Comparison of ENCODE assay signal across 17 cellular contexts in genomic region chr1:15550573-15550972, GRCh38. TPM values are rescaled to one million over a fixed set of nuclear protein-coding genes. Genes with fewer than 3 reads are reported as not detected.
A peak's percentile ranks its signal among the peaks of the same experiment; 100 is the strongest.
DNase-seq lines count a peak whose midpoint lies in the region; ATAC-seq and TF ChIP-seq lines count a peak whose summit lies in the region.
"Had no signal": no experiment of that assay in that cellular context is flagged by ENCODE, and none has a peak within 500 bp of the region (broad histone marks: within the 10 kb centered on the region; RNA-seq: fewer than 3 reads in every experiment).

No MANE protein-coding gene starts in this region.

- peak overlapping the region; percentile 47 for H3K27ac ChIP-seq in VCaP
- no peak overlapping the region for H3K27ac ChIP-seq in naive thymus-derived CD4-positive, alpha-beta T cell (ENCODE audit: low read depth, low read length)

- H3K36me3 ChIP-seq in naive thymus-derived CD4-positive, alpha-beta T cell (ENCODE audit: control insufficient read depth in 2 of 3, insufficient read depth in 3 of 3, low read length in 3 of 3): peaks cover 8 to 39% (median 14%) of the 10 kb centered on the region in 3 experiments
- H3K36me3 ChIP-seq: BE2C had no signal

- H3K9me3 ChIP-seq in naive thymus-derived CD4-positive, alpha-beta T cell (ENCODE audit: control insufficient read depth in 2 of 3, low read length in 3 of 3): no peaks in the 10 kb centered on the region
- H3K9me3 ChIP-seq: BE2C had no signal

- peaks cover 12% of the 10 kb centered on the region for H3K36me3 Mint-ChIP-seq in activated CD4-positive, alpha-beta T cell treated with anti-CD3 and anti-CD28 coated beads, Interleukin-2, amount 10 ng/mL, durations not matched to agents 7 days and 5 days (ENCODE audit: low read depth)
- H3K36me3 Mint-ChIP-seq in activated CD4-positive, alpha-beta T cell treated with anti-CD3 and anti-CD28 coated beads, Interleukin-2, amount 10 ng/mL, durations not matched to agents 24 days and 14 days (ENCODE audit: low read depth): peaks cover 34% of the 10 kb centered on the region
- peaks cover 3 to 27% (median 18%) of the 10 kb centered on the region in 5 donors for H3K36me3 Mint-ChIP-seq in naive thymus-derived CD4-positive, alpha-beta T cell
- peaks cover 34% of the 10 kb centered on the region for H3K36me3 Mint-ChIP-seq in stimulated activated memory B cell treated with anti-CD40 and anti-IgM and Interleukin-4, amounts not matched to agents 10 μg/mL and 1 μg/mL and 100 μg/mL, for 72 hours
- H3K36me3 Mint-ChIP-seq in type B pancreatic cell: peaks cover 16% of the 10 kb centered on the region

- H3K4me1 ChIP-seq in naive thymus-derived CD4-positive, alpha-beta T cell (ENCODE audit: control insufficient read depth in 2 of 2, insufficient read depth in 2 of 2, low read length in 2 of 2): no peaks in the 10 kb centered on the region
- H3K4me1 ChIP-seq: BE2C had no signal

- no peak overlapping the region for H3K4me3 ChIP-seq in naive thymus-derived CD4-positive, alpha-beta T cell (ENCODE audit: low read length)

- ATAC-seq in naive thymus-derived CD4-positive, alpha-beta T cell: no peak
- no peak for ATAC-seq in stimulated activated memory B cell treated with anti-CD40 and anti-IgM and Interleukin-4, amounts not matched to agents 10 μg/mL and 1 μg/mL and 100 μg/mL, for 72 hours
- ATAC-seq in GM18502 (IDR thresholded peaks at IDR 0.05; ENCODE audit: poor library complexity, unreplicated experiment): no peak

- intact Hi-C loops in activated CD4-positive, alpha-beta T cell treated with anti-CD3 and anti-CD28 coated beads, Interleukin-2, amount 10 ng/mL, durations not matched to agents 24 days and 14 days (cut with micrococcal nuclease): no loop called here
- intact Hi-C loops in naive thymus-derived CD4-positive, alpha-beta T cell (cut with micrococcal nuclease): no loop called here

- H3K9me3 Mint-ChIP-seq in activated CD4-positive, alpha-beta T cell treated with anti-CD3 and anti-CD28 coated beads, Interleukin-2, amount 10 ng/mL, durations not matched to agents 7 days and 5 days: no peaks in the 10 kb centered on the region
- H3K9me3 Mint-ChIP-seq in activated CD4-positive, alpha-beta T cell treated with anti-CD3 and anti-CD28 coated beads, Interleukin-2, amount 10 ng/mL, durations not matched to agents 24 days and 14 days: no peaks in the 10 kb centered on the region
- H3K9me3 Mint-ChIP-seq in naive thymus-derived CD4-positive, alpha-beta T cell: no peaks in the 10 kb centered on the region
- no peaks in the 10 kb centered on the region for H3K9me3 Mint-ChIP-seq in stimulated activated memory B cell treated with anti-CD40 and anti-IgM and Interleukin-4, amounts not matched to agents 10 μg/mL and 1 μg/mL and 100 μg/mL, for 72 hours
- no peaks in the 10 kb centered on the region for H3K9me3 Mint-ChIP-seq in type B pancreatic cell
- H3K9me3 Mint-ChIP-seq: CD4-positive, alpha-beta memory T cell had no signal

- H3K27me3 ChIP-seq in naive thymus-derived CD4-positive, alpha-beta T cell (ENCODE audit: control insufficient read depth in 2 of 2, insufficient read depth in 2 of 2, low read length in 2 of 2): no peaks in the 10 kb centered on the region
- H3K27me3 ChIP-seq: BE2C had no signal

- DNase-seq in activated CD4-positive, alpha-beta T cell treated with anti-CD3 and anti-CD28 coated beads, Interleukin-2, amount 10 ng/mL, durations not matched to agents 7 days and 5 days: no peak
- DNase-seq in activated CD4-positive, alpha-beta T cell treated with anti-CD3 and anti-CD28 coated beads, Interleukin-2, amount 10 ng/mL, durations not matched to agents 24 days and 14 days: no peak
- no peak for DNase-seq in naive thymus-derived CD4-positive, alpha-beta T cell
- DNase-seq in type B pancreatic cell (ENCODE audit: extremely low spot score, unreplicated experiment): no peak
- DNase-seq in SK-N-DZ (ENCODE audit: low spot score): no peak
- DNase-seq: BE2C; CD4-positive, alpha-beta memory T cell; DMS153; GDM1; MM.1S; NCI-H1092; NCI-H446 treated with DMSO at 0.1 percent for 48 hours; SIG-M5 had no signal

- H3K27me3 Mint-ChIP-seq in activated CD4-positive, alpha-beta T cell treated with anti-CD3 and anti-CD28 coated beads, Interleukin-2, amount 10 ng/mL, durations not matched to agents 7 days and 5 days: no peaks in the 10 kb centered on the region
- no peaks in the 10 kb centered on the region for H3K27me3 Mint-ChIP-seq in activated CD4-positive, alpha-beta T cell treated with anti-CD3 and anti-CD28 coated beads, Interleukin-2, amount 10 ng/mL, durations not matched to agents 24 days and 14 days
- H3K27me3 Mint-ChIP-seq in naive thymus-derived CD4-positive, alpha-beta T cell: no peaks in the 10 kb centered on the region
- no peaks in the 10 kb centered on the region for H3K27me3 Mint-ChIP-seq in stimulated activated memory B cell treated with anti-CD40 and anti-IgM and Interleukin-4, amounts not matched to agents 10 μg/mL and 1 μg/mL and 100 μg/mL, for 72 hours
- no peaks in the 10 kb centered on the region for H3K27me3 Mint-ChIP-seq in type B pancreatic cell
- H3K27me3 Mint-ChIP-seq: CD4-positive, alpha-beta memory T cell had no signal

- no peak overlapping the region for H3K4me3 Mint-ChIP-seq in activated CD4-positive, alpha-beta T cell treated with anti-CD3 and anti-CD28 coated beads, Interleukin-2, amount 10 ng/mL, durations not matched to agents 7 days and 5 days
- no peak overlapping the region for H3K4me3 Mint-ChIP-seq in activated CD4-positive, alpha-beta T cell treated with anti-CD3 and anti-CD28 coated beads, Interleukin-2, amount 10 ng/mL, durations not matched to agents 24 days and 14 days
- no peak overlapping the region for H3K4me3 Mint-ChIP-seq in naive thymus-derived CD4-positive, alpha-beta T cell
- H3K4me3 Mint-ChIP-seq in stimulated activated memory B cell treated with anti-CD40 and anti-IgM and Interleukin-4, amounts not matched to agents 10 μg/mL and 1 μg/mL and 100 μg/mL, for 72 hours: no peak overlapping the region
- no peak overlapping the region for H3K4me3 Mint-ChIP-seq in type B pancreatic cell
- H3K4me3 Mint-ChIP-seq: CD4-positive, alpha-beta memory T cell had no signal

- CTCF ChIA-PET in activated CD4-positive, alpha-beta T cell treated with anti-CD3 and anti-CD28 coated beads, Interleukin-2, amount 10 ng/mL, durations not matched to agents 7 days and 5 days (lab: Charles Lee): no interaction called here
- CTCF ChIA-PET in naive thymus-derived CD4-positive, alpha-beta T cell (lab: Charles Lee): no interaction called here

- TF ChIP-seq CTCF in VCaP (conservative IDR thresholded peaks at IDR 0.05) (no peak), type B pancreatic cell (conservative IDR thresholded peaks at IDR 0.05) (no peak)

- POLR2A ChIA-PET in activated CD4-positive, alpha-beta T cell treated with anti-CD3 and anti-CD28 coated beads, Interleukin-2, amount 10 ng/mL, durations not matched to agents 7 days and 5 days (lab: Charles Lee): no interaction called here
- POLR2A ChIA-PET in naive thymus-derived CD4-positive, alpha-beta T cell (lab: Charles Lee): no interaction called here

- H3K4me1 Mint-ChIP-seq in activated CD4-positive, alpha-beta T cell treated with anti-CD3 and anti-CD28 coated beads, Interleukin-2, amount 10 ng/mL, durations not matched to agents 7 days and 5 days: peaks cover 5% of the 10 kb centered on the region
- peaks cover 4% of the 10 kb centered on the region for H3K4me1 Mint-ChIP-seq in activated CD4-positive, alpha-beta T cell treated with anti-CD3 and anti-CD28 coated beads, Interleukin-2, amount 10 ng/mL, durations not matched to agents 24 days and 14 days
- peaks cover 0 to 4% (median 0%) of the 10 kb centered on the region in 7 donors for H3K4me1 Mint-ChIP-seq in naive thymus-derived CD4-positive, alpha-beta T cell
- no peaks in the 10 kb centered on the region for H3K4me1 Mint-ChIP-seq in stimulated activated memory B cell treated with anti-CD40 and anti-IgM and Interleukin-4, amounts not matched to agents 10 μg/mL and 1 μg/mL and 100 μg/mL, for 72 hours
- H3K4me1 Mint-ChIP-seq in type B pancreatic cell (ENCODE audit: unreplicated experiment): no peaks in the 10 kb centered on the region

- peak overlapping the region; percentile 62 for H3K27ac Mint-ChIP-seq in activated CD4-positive, alpha-beta T cell treated with anti-CD3 and anti-CD28 coated beads, Interleukin-2, amount 10 ng/mL, durations not matched to agents 7 days and 5 days
- no peak overlapping the region for H3K27ac Mint-ChIP-seq in activated CD4-positive, alpha-beta T cell treated with anti-CD3 and anti-CD28 coated beads, Interleukin-2, amount 10 ng/mL, durations not matched to agents 24 days and 14 days
- peak overlapping the region in 5 of 9 donors; percentile 4 to 68 (median 7) for H3K27ac Mint-ChIP-seq in naive thymus-derived CD4-positive, alpha-beta T cell
- H3K27ac Mint-ChIP-seq in stimulated activated memory B cell treated with anti-CD40 and anti-IgM and Interleukin-4, amounts not matched to agents 10 μg/mL and 1 μg/mL and 100 μg/mL, for 72 hours: peak overlapping the region; percentile 25
- H3K27ac Mint-ChIP-seq in type B pancreatic cell: no peak overlapping the region

RNA-seq across cellular contexts. Expression of gene DNAJC16, which starts 23.9 kb away (rescaled TPM):
- total RNA-seq in activated CD4-positive, alpha-beta T cell treated with anti-CD3 and anti-CD28 coated beads, Interleukin-2, amount 10 ng/mL, durations not matched to agents 7 days and 5 days: 10 to 100 TPM; 18.8 to 19.6 TPM
- 15.4 and 16.3 TPM in 2 replicates for total RNA-seq in activated CD4-positive, alpha-beta T cell treated with anti-CD3 and anti-CD28 coated beads, Interleukin-2, amount 10 ng/mL, durations not matched to agents 24 days and 14 days
- 10 to 100 TPM; 17.8 to 29.4 (median 25.0) TPM for total RNA-seq in naive thymus-derived CD4-positive, alpha-beta T cell
- 10 to 100 TPM in 1 of 2 donors, 1 to 10 TPM in 1; 9.6 to 10.0 TPM for polyA plus RNA-seq in naive thymus-derived CD4-positive, alpha-beta T cell
- total RNA-seq in type B pancreatic cell (ENCODE audit: low replicate concordance): 23.7 and 26.3 TPM in 2 replicates
- polyA plus RNA-seq in SK-N-DZ (2014; cell fraction: cytosol; rRNA removed): 5.7 and 6.3 TPM in 2 replicates
- polyA plus RNA-seq in SK-N-DZ (2014; cell fraction: nucleus; rRNA removed): 3.5 and 8.4 TPM in 2 replicates

RNA-seq across cellular contexts. Expression of gene CASP9, which starts 26.6 kb away (rescaled TPM):
- total RNA-seq in activated CD4-positive, alpha-beta T cell treated with anti-CD3 and anti-CD28 coated beads, Interleukin-2, amount 10 ng/mL, durations not matched to agents 7 days and 5 days: 10 to 100 TPM; 11.3 to 13.4 TPM
- 15.7 and 17.3 TPM in 2 replicates for total RNA-seq in activated CD4-positive, alpha-beta T cell treated with anti-CD3 and anti-CD28 coated beads, Interleukin-2, amount 10 ng/mL, durations not matched to agents 24 days and 14 days
- 10 to 100 TPM; 14.7 to 22.2 (median 15.7) TPM for total RNA-seq in naive thymus-derived CD4-positive, alpha-beta T cell
- polyA plus RNA-seq in naive thymus-derived CD4-positive, alpha-beta T cell: 1 to 10 TPM; 9.0 to 9.3 TPM
- total RNA-seq in type B pancreatic cell (ENCODE audit: low replicate concordance): 13.1 and 13.5 TPM in 2 replicates
- 11.0 and 11.9 TPM in 2 replicates for polyA plus RNA-seq in SK-N-DZ (2014; cell fraction: cytosol; rRNA removed)
- 11.2 and 11.5 TPM in 2 replicates for polyA plus RNA-seq in SK-N-DZ (2014; cell fraction: nucleus; rRNA removed)

RNA-seq across cellular contexts. Expression of gene AGMAT, which starts 34.3 kb away (rescaled TPM):
- total RNA-seq in activated CD4-positive, alpha-beta T cell treated with anti-CD3 and anti-CD28 coated beads, Interleukin-2, amount 10 ng/mL, durations not matched to agents 7 days and 5 days: 10 to 100 TPM; 17.0 to 17.6 TPM
- total RNA-seq in activated CD4-positive, alpha-beta T cell treated with anti-CD3 and anti-CD28 coated beads, Interleukin-2, amount 10 ng/mL, durations not matched to agents 24 days and 14 days: 31.0 and 31.5 TPM in 2 replicates
- total RNA-seq in naive thymus-derived CD4-positive, alpha-beta T cell: 10 to 100 TPM in 1 of 5 experiments, 1 to 10 TPM in 4; 6.4 to 21.5 (median 9.5) TPM
- polyA plus RNA-seq in naive thymus-derived CD4-positive, alpha-beta T cell: 10 to 100 TPM; 14.5 to 16.9 TPM
- total RNA-seq in type B pancreatic cell (ENCODE audit: low replicate concordance): 5.4 and 7.2 TPM in 2 replicates
- 0.39 and 0.58 TPM in 2 replicates for polyA plus RNA-seq in SK-N-DZ (2014; cell fraction: cytosol; rRNA removed)
- polyA plus RNA-seq in SK-N-DZ (2014; cell fraction: nucleus; rRNA removed): 0.08 and 0.12 TPM in 2 replicates
- total RNA-seq: A172 had no signal

Comparison
In these comparisons a context has a peak if more than half of its experiments do, and no peak if none do; other contexts are left out.
1. H3K27ac Mint-ChIP-seq: peak in activated CD4-positive, alpha-beta T cell treated with anti-CD3 and anti-CD28 coated beads, Interleukin-2, amount 10 ng/mL, durations not matched to agents 7 days and 5 days (single experiment), naive thymus-derived CD4-positive, alpha-beta T cell (5 of 9) and stimulated activated memory B cell treated with anti-CD40 and anti-IgM and Interleukin-4, amounts not matched to agents 10 μg/mL and 1 μg/mL and 100 μg/mL, for 72 hours (single experiment); none in activated CD4-positive, alpha-beta T cell treated with anti-CD3 and anti-CD28 coated beads, Interleukin-2, amount 10 ng/mL, durations not matched to agents 24 days and 14 days (single experiment) and type B pancreatic cell (single experiment).